Comparison of ENCODE assay signal across 27 cellular contexts in the genomic region with DNA sequence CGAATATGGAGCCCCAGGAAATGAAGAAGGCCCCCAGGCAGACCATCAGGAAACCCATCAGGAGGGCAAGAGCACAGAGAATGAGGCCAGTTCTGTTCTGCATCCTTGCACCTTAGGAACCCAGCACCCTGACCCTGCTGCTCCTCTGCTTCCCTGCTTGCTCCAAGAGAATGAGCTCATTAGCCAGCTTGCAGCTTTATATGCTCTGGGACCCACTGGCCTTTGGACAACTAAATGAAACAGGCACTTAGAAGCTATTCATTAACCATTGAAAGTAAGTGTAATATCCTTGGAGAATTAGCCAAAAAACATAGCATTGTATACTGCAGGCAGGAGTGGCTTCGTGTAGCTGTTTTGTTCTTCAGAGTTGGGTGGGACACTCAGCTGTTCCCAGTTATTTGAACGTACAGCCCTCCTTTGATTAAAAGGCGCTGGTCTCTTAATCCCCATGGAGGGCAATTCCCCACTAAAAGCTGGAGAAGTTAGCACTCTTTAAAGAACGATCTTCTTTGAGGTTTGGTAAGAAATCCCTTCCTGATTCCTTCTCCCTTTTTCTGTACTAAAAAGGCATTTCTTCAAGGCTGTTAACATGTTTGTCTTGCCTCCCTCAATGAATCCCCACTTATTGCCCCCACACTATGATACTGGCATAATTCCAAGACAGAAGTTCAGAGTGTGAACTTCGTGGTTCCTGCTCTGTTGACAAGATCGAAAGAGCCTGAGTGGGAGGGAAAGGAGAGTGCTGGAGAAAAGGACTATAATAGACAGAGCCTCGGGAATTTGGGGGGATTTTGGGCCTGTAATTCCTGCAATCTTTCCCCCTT. TPM values are rescaled to one million over a fixed set of nuclear protein-coding genes. Genes with fewer than 3 reads are reported as not detected.
DNase-seq lines count a peak whose midpoint lies in the region; ATAC-seq lines count a peak whose summit lies in the region.
"Had no signal": no experiment of that assay in that cellular context is flagged by ENCODE, and none has a peak within 500 bp of the region (broad histone marks: within the 10 kb centered on the region; RNA-seq: fewer than 3 reads in every experiment).

A gene with protein sequence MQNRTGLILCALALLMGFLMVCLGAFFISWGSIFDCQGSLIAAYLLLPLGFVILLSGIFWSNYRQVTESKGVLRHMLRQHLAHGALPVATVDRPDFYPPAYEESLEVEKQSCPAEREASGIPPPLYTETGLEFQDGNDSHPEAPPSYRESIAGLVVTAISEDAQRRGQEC (minus strand): TSS at position 172 of the 824 bp plus-strand sequence. CDS start 69 bp downstream, at position 103.

- peaks cover 8% of the 10 kb centered on the region for H3K4me1 ChIP-seq in right cardiac atrium (ENCODE audit: control insufficient read depth, insufficient read depth, low read length)

- no peak for ATAC-seq in right cardiac atrium
- ATAC-seq in left ventricle myocardium superior: no peak
- ATAC-seq in left colon: peak; percentile 84
- no peak for ATAC-seq in HG02885 (IDR thresholded peaks at IDR 0.05; ENCODE audit: poor library complexity, unreplicated experiment)
- ATAC-seq: activated CD8-positive, alpha-beta T cell treated with anti-CD3 and anti-CD28 coated beads for 36 hours; WTC11 had no signal

- H3K9me3 ChIP-seq in right cardiac atrium (ENCODE audit: control insufficient read depth, low read length): no peaks in the 10 kb centered on the region

- intact Hi-C loops in right cardiac atrium (cut with DNase I): no loop called here
- intact Hi-C loops in left ventricle myocardium superior (cut with micrococcal nuclease): no loop called here
- intact Hi-C loops in left colon (cut with DNase I, micrococcal nuclease): no loop called here

- peak within 1 kb of the TSS; percentile 64 for H3K27ac ChIP-seq in right cardiac atrium (ENCODE audit: low read length)
- H3K27ac ChIP-seq: PC-9 had no signal

- DNase-seq in right cardiac atrium: no peak
- no peak for DNase-seq in left ventricle myocardium superior
- DNase-seq in left colon: peak in 1 of 2 donors; percentile 35
- peak; percentile 96 for DNase-seq in renal cortical epithelial cell (ENCODE audit: low read depth)
- no peak for DNase-seq in HCEC 1CT
- no peak for DNase-seq in NAMALWA (ENCODE audit: low spot score)
- no peak for DNase-seq in NCI-H1105 (lab: John Stamatoyannopoulos, UW)
- DNase-seq: activated CD8-positive, alpha-beta T cell treated with anti-CD3 and anti-CD28 coated beads for 36 hours; activated naive CD4-positive, alpha-beta T cell treated with Interleukin-2 at 50 U/mL for 16 hours; activated T-cell treated with anti-CD3 and anti-CD28 coated beads, Interleukin-2, amount 50 U/mL, for 24 hours; CD4-positive, CD25-positive, alpha-beta regulatory T cell; DMS79 treated with DMSO at 0.1 percent for 48 hours; endodermal cell; H9; hippocampal formation; islet precursor cell; NCI-H1694 treated with DMSO at 0.1 percent for 48 hours; NCI-H226; PC-9; stimulated activated naive CD4-positive, alpha-beta T cell treated with Interleukin-2 at 50 U/mL for 16 hours; T-helper 2 cell had no signal

- no peaks in the 10 kb centered on the region for H3K27me3 ChIP-seq in right cardiac atrium (ENCODE audit: control insufficient read depth, insufficient read depth)

- no peak within 1 kb of the TSS for H3K4me3 ChIP-seq in right cardiac atrium (ENCODE audit: low read length)
- H3K4me3 ChIP-seq: PC-9 had no signal

- WGBS in right cardiac atrium: 24% methylated on average over 8 of the region's 8 CpGs

RNA-seq across cellular contexts. Expression of the gene that starts here (rescaled TPM):
- total RNA-seq in right cardiac atrium (not detected), left ventricle myocardium superior (not detected), left colon (under 1 TPM in 1 of 2 donors, not detected in 1; 0.89 TPM), renal cortical epithelial cell (0.20 TPM in 1 of 2 replicates, not detected in the other)
- polyA plus RNA-seq in right cardiac atrium: 0.16 TPM
- total RNA-seq: activated CD8-positive, alpha-beta T cell treated with anti-CD3 and anti-CD28 coated beads for 36 hours; CD4-positive, CD25-positive, alpha-beta regulatory T cell; endodermal cell; H9; M059J; mesothelial cell of epicardium; PC-9; SK-MEL-5; urinary bladder; WTC11 had no signal
- polyA plus RNA-seq: CD4-positive, CD25-positive, alpha-beta regulatory T cell had no signal

Comparison
In these comparisons a context has a peak if more than half of its experiments do, and no peak if none do; other contexts are left out.
1. Peak in ATAC-seq in left colon; RNA of the gene not detected or under 1 TPM.
2. Peak in DNase-seq in renal cortical epithelial cell; RNA of the gene not detected or under 1 TPM.